In genomic region chr19:13117772-13118423, GRCh38 we compare ENCODE assay signal across 1 cellular context.
A peak's percentile ranks its signal among the peaks of the same experiment; 100 is the strongest.
TF ChIP-seq lines count a peak whose summit lies in the region.

TSS of gene NACC1 (plus strand) at chr19:13118264. CDS start at chr19:13135208, 16,944 bp downstream.

TF ChIP-seq in IMR-90, 13 proteins besides CTCF, POLR2A, EP300 and RAD21:
- TF ChIP-seq MAZ (IDR thresholded peaks at IDR 0.05; ENCODE audit: borderline replicate concordance, low read depth, low read length) (peak; percentile 99), MXI1 (IDR thresholded peaks at IDR 0.05; ENCODE audit: borderline replicate concordance, low read depth, low read length) (0 out of 2 replicates have a peak, but pooled peaks have one; percentile 34), RCOR1 (IDR thresholded peaks at IDR 0.05; ENCODE audit: insufficient replicate concordance, low read length) (peak; percentile 55), SMC3 (IDR thresholded peaks at IDR 0.05; ENCODE audit: low read depth, low read length) (no peak), ELK1 (IDR thresholded peaks at IDR 0.05; ENCODE audit: borderline replicate concordance, low read depth, low read length) (no peak)
